In genomic region chr4:836003-836511, GRCh38 we compare ENCODE assay signal across 18 cellular contexts. TPM values are rescaled to one million over a fixed set of nuclear protein-coding genes. Genes with fewer than 3 reads are reported as not detected.
"Had no signal": no experiment of that assay in that cellular context is flagged by ENCODE, and none has a peak within 500 bp of the region (broad histone marks: within the 10 kb centered on the region; RNA-seq: fewer than 3 reads in every experiment).

No MANE protein-coding gene starts in this region.

- DNase-seq: activated CD4-positive, alpha-beta T cell treated with anti-CD3 and anti-CD28 coated beads, Interleukin-2, amount 50 U/mL, for 4 hours; activated CD8-positive, alpha-beta memory T cell treated with anti-CD3 and anti-CD28 coated beads for 24 hours; activated T-cell treated with anti-CD3 and anti-CD28 coated beads, Interleukin-2, amount 50 U/mL, for 24 hours; cerebellar nuclear complex; cortex of kidney; endodermal cell; esophagus squamous epithelium; mesenchymal stem cell; nephron progenitor cell; nucleus accumbens; T-helper 9 cell; thyroid gland had no signal

- H3K9me3 ChIP-seq: thyroid gland had no signal

- ATAC-seq: activated T-helper 17 cell treated with anti-CD3 and anti-CD28 coated beads, Interleukin-2, amount 50 U/mL, for 72 hours; gastroesophageal sphincter; WTC11 had no signal

- H3K4me3 ChIP-seq: esophagus squamous epithelium, gastroesophageal sphincter, heart right ventricle, mucosa of descending colon, thyroid gland had no signal

- H3K4me1 ChIP-seq: esophagus squamous epithelium, gastroesophageal sphincter, thyroid gland had no signal

- H3K27me3 ChIP-seq: thyroid gland had no signal

- H3K36me3 ChIP-seq: esophagus squamous epithelium, gastroesophageal sphincter, heart right ventricle, thyroid gland had no signal

- H3K27ac ChIP-seq: esophagus squamous epithelium, gastroesophageal sphincter, thyroid gland had no signal

RNA-seq across cellular contexts. Expression of gene CPLX1, which starts 10.1 kb away (rescaled TPM):
- total RNA-seq: bronchial epithelial cell had no signal
